ENCODE assay signal across 8 cellular contexts in genomic region chr3:154252759-154253638, GRCh38.
DNase-seq lines count a peak whose midpoint lies in the region; ATAC-seq and TF ChIP-seq lines count a peak whose summit lies in the region.

No MANE protein-coding gene starts in this region.

- H3K4me3 Mint-ChIP-seq in activated CD8-positive, alpha-beta memory T cell treated with anti-CD3 and anti-CD28 coated beads, Interleukin-2, amount 10 ng/mL, durations not matched to agents 7 days and 5 days = no peak overlapping the region

- no peaks in the 10 kb centered on the region for H3K27me3 Mint-ChIP-seq in activated CD8-positive, alpha-beta memory T cell treated with anti-CD3 and anti-CD28 coated beads, Interleukin-2, amount 10 ng/mL, durations not matched to agents 7 days and 5 days

- intact Hi-C loops in mucosa of descending colon (cut with DNase I, micrococcal nuclease) = loop anchor here (5.0 to 10.0 kb wide), 3 partner anchors 156 to 258 kb away; no protein-coding TSS in a partner anchor

- CTCF ChIA-PET in activated CD8-positive, alpha-beta memory T cell treated with anti-CD3 and anti-CD28 coated beads, Interleukin-2, amount 10 ng/mL, durations not matched to agents 7 days and 5 days (lab: Charles Lee) = interaction anchor here (0.7 to 1.9 kb wide), 8 partner anchors 8 to 132 kb away, joined by 3 to 6 read pairs (median 4); partner anchors contain the start of gene ARHGEF26

- ATAC-seq in GM21447 (IDR thresholded peaks at IDR 0.05; ENCODE audit: unreplicated experiment) = peak; percentile 96
- ATAC-seq in activated CD8-positive, alpha-beta memory T cell treated with anti-CD3 and anti-CD28 coated beads, Interleukin-2, amount 10 ng/mL, durations not matched to agents 7 days and 5 days = peak; percentile 57
- ATAC-seq in mucosa of descending colon = peak; percentile 98

- no peak overlapping the region for H3K4me3 ChIP-seq in mucosa of descending colon

- no peaks in the 10 kb centered on the region for H3K9me3 Mint-ChIP-seq in activated CD8-positive, alpha-beta memory T cell treated with anti-CD3 and anti-CD28 coated beads, Interleukin-2, amount 10 ng/mL, durations not matched to agents 7 days and 5 days (ENCODE audit: low read depth)

- DNase-seq in DMS 273 treated with DMSO at 0.1 percent for 48 hours (lab: John Stamatoyannopoulos, UW) = peak; percentile 40
- peak; percentile 81 for DNase-seq in HT1080 (ENCODE audit: low read depth)
- peak; percentile 41 to 60 for DNase-seq in NOMO-1 (lab: John Stamatoyannopoulos, UW; ENCODE audit: unreplicated experiment in 2 of 2)
- DNase-seq in activated CD8-positive, alpha-beta memory T cell treated with anti-CD3 and anti-CD28 coated beads, Interleukin-2, amount 10 ng/mL, durations not matched to agents 7 days and 5 days = peak; percentile 70
- peak; percentile 83 for DNase-seq in epidermal melanocyte (ENCODE audit: insufficient read length, low spot score)
- DNase-seq in mucosa of descending colon = peak; percentile 81 to 97 (median 90)
- DNase-seq in stimulated activated CD8-positive, alpha-beta memory T cell treated with anti-CD3 and anti-CD28 coated beads, Interleukin-4, amount 100 ng/mL, for 4 hours (ENCODE audit: low read depth in 2 of 2, low spot score in 1 of 2) = peak; percentile 17 to 29

- peak; percentile 64 for TF ChIP-seq CTCF in mucosa of descending colon (IDR thresholded peaks at IDR 0.05)

- H3K36me3 Mint-ChIP-seq in activated CD8-positive, alpha-beta memory T cell treated with anti-CD3 and anti-CD28 coated beads, Interleukin-2, amount 10 ng/mL, durations not matched to agents 7 days and 5 days = peaks cover 26% of the 10 kb centered on the region

- no peaks in the 10 kb centered on the region for H3K4me1 ChIP-seq in mucosa of descending colon (ENCODE audit: low read depth)

- H3K27ac Mint-ChIP-seq in activated CD8-positive, alpha-beta memory T cell treated with anti-CD3 and anti-CD28 coated beads, Interleukin-2, amount 10 ng/mL, durations not matched to agents 7 days and 5 days = no peak overlapping the region

- no peaks in the 10 kb centered on the region for H3K9me3 ChIP-seq in mucosa of descending colon

- H3K36me3 ChIP-seq in mucosa of descending colon (ENCODE audit: low read depth) = no peaks in the 10 kb centered on the region

- H3K4me1 Mint-ChIP-seq in activated CD8-positive, alpha-beta memory T cell treated with anti-CD3 and anti-CD28 coated beads, Interleukin-2, amount 10 ng/mL, durations not matched to agents 7 days and 5 days = no peaks in the 10 kb centered on the region

Comparison
In these comparisons a context has a peak if more than half of its experiments do, and no peak if none do; other contexts are left out.
1. DNase-seq: peak in every context shown above with its lines; median percentile 90 in mucosa of descending colon; 83 in epidermal melanocyte; 81 in HT1080; 70 in activated CD8-positive, alpha-beta memory T cell treated with anti-CD3 and anti-CD28 coated beads, Interleukin-2, amount 10 ng/mL, durations not matched to agents 7 days and 5 days; 50 in NOMO-1; 40 in DMS 273 treated with DMSO at 0.1 percent for 48 hours; 23 in stimulated activated CD8-positive, alpha-beta memory T cell treated with anti-CD3 and anti-CD28 coated beads, Interleukin-4, amount 100 ng/mL, for 4 hours.